20 cellular contexts compared by ENCODE assay signal in genomic region chr7:94145602-94146001, GRCh38.
A peak's percentile ranks its signal among the peaks of the same experiment; 100 is the strongest.
DNase-seq lines count a peak whose midpoint lies in the region; ATAC-seq and TF ChIP-seq lines count a peak whose summit lies in the region.
"Had no signal": no experiment of that assay in that cellular context is flagged by ENCODE, and none has a peak within 500 bp of the region (broad histone marks: within the 10 kb centered on the region; RNA-seq: fewer than 3 reads in every experiment).

No MANE protein-coding gene starts in this region.

- no peak overlapping the region for H3K4me2 ChIP-seq in mesenchymal stem cell (ENCODE audit: low read length, poor library complexity, severe bottlenecking)
- H3K4me2 ChIP-seq: SK-N-SH had no signal

- no peaks in the 10 kb centered on the region for H3K27me3 ChIP-seq in mesenchymal stem cell (ENCODE audit: control insufficient read depth in 1 of 2, insufficient read depth in 1 of 2, low read length in 2 of 2)
- H3K27me3 ChIP-seq: body of pancreas, MG63, Peyer's patch had no signal

- H3K23ac ChIP-seq in mesenchymal stem cell (ENCODE audit: low read length in 2 of 2) = no peak overlapping the region

- H2BK15ac ChIP-seq in mesenchymal stem cell (ENCODE audit: low read depth, poor library complexity, severe bottlenecking) = no peak overlapping the region

- H3K4ac ChIP-seq in mesenchymal stem cell (ENCODE audit: low read depth in 1 of 2, low read length in 2 of 2) = no peak overlapping the region

- H2AK5ac ChIP-seq in mesenchymal stem cell (ENCODE audit: low read length, severe bottlenecking) = no peak overlapping the region

- no peak overlapping the region for H4K8ac ChIP-seq in mesenchymal stem cell (ENCODE audit: low read length)

- H3K9ac ChIP-seq in mesenchymal stem cell (ENCODE audit: low read length) = peak overlapping the region; percentile 72
- H3K9ac ChIP-seq: SK-N-SH had no signal

- H2AFZ ChIP-seq in mesenchymal stem cell (ENCODE audit: low read depth, low read length) = no peak overlapping the region

- no peaks in the 10 kb centered on the region for H3K27me3 Mint-ChIP-seq in HFFc6 (ENCODE audit: insufficient read depth)
- H3K27me3 Mint-ChIP-seq in activated CD4-positive, alpha-beta T cell treated with anti-CD3 and anti-CD28 coated beads, Interleukin-2, amount 10 ng/mL, durations not matched to agents 24 days and 14 days = peaks cover 9% of the 10 kb centered on the region
- H3K27me3 Mint-ChIP-seq in WTC11 (ENCODE audit: low read depth) = peaks cover 10% of the 10 kb centered on the region; the same call in 1 of the 2 replicates

- peaks cover 2% of the 10 kb centered on the region for H3K4me1 ChIP-seq in mesenchymal stem cell (ENCODE audit: control insufficient read depth, insufficient read depth, low read depth, low read length)
- H3K4me1 ChIP-seq: body of pancreas, Peyer's patch had no signal

- H3K4me1 Mint-ChIP-seq in HFFc6 (ENCODE audit: low read depth) = peaks cover 60% of the 10 kb centered on the region
- H3K4me1 Mint-ChIP-seq in activated CD4-positive, alpha-beta T cell treated with anti-CD3 and anti-CD28 coated beads, Interleukin-2, amount 10 ng/mL, durations not matched to agents 24 days and 14 days = no peaks in the 10 kb centered on the region
- peaks cover 11% of the 10 kb centered on the region for H3K4me1 Mint-ChIP-seq in WTC11
- H3K4me1 Mint-ChIP-seq: CD4-positive, alpha-beta memory T cell; nephron progenitor cell had no signal

- H3K14ac ChIP-seq in mesenchymal stem cell (ENCODE audit: low read length in 2 of 2) = no peak overlapping the region

- intact Hi-C loops in activated CD4-positive, alpha-beta T cell treated with anti-CD3 and anti-CD28 coated beads, Interleukin-2, amount 10 ng/mL, durations not matched to agents 24 days and 14 days (cut with micrococcal nuclease) = no loop called here

- H3K4me3 ChIP-seq in cardiac fibroblast (replicated peaks in 1 of 2; ENCODE audit: low read depth in 2 of 2, low read length in 2 of 2) (no peak overlapping the region), mesenchymal stem cell (ENCODE audit: insufficient read depth in 1 of 2, low read depth in 1 of 2, low read length in 2 of 2) (no peak overlapping the region)
- H3K4me3 ChIP-seq: body of pancreas, MG63, Peyer's patch had no signal

- no peak overlapping the region for H4K91ac ChIP-seq in mesenchymal stem cell (ENCODE audit: low read length)

- no peak for ATAC-seq in WTC11
- ATAC-seq in GM18858 (IDR thresholded peaks at IDR 0.05; ENCODE audit: unreplicated experiment) = no peak
- ATAC-seq: activated naive CD4-positive, alpha-beta T cell treated with anti-CD3 and anti-CD28 coated beads, Interleukin-2, amount 50 U/mL, for 72 hours; body of pancreas; left colon had no signal

- DNase-seq in AG09319 (ENCODE audit: extremely low read depth, low read depth) (peak; percentile 20), HFFc6 (peak; percentile 11), cardiac fibroblast (ENCODE audit: low read depth in 2 of 2) (peak; percentile 60 to 90), mesenchymal stem cell (peak; percentile 67), WTC11 (ENCODE audit: low spot score) (no peak)
- DNase-seq in activated CD4-positive, alpha-beta T cell treated with anti-CD3 and anti-CD28 coated beads, Interleukin-2, amount 10 ng/mL, durations not matched to agents 24 days and 14 days = no peak
- DNase-seq in stimulated activated naive CD4-positive, alpha-beta T cell treated with Interleukin-2 at 50 U/mL for 16 hours (lab: John Stamatoyannopoulos, UW) = no peak
- DNase-seq: body of pancreas; CD4-positive, alpha-beta memory T cell; left colon; MG63; midbrain; NCI-H1436 treated with DMSO at 0.1 percent for 48 hours; nephron progenitor cell; Peyer's patch; SK-N-SH; stimulated activated CD4-positive, alpha-beta T cell treated with anti-CD3 and anti-CD28 coated beads, Interleukin-4, amount 100 ng/mL, for 4 hours had no signal

- H3K9me3 Mint-ChIP-seq in HFFc6 = no peaks in the 10 kb centered on the region
- H3K9me3 Mint-ChIP-seq in activated CD4-positive, alpha-beta T cell treated with anti-CD3 and anti-CD28 coated beads, Interleukin-2, amount 10 ng/mL, durations not matched to agents 24 days and 14 days = no peaks in the 10 kb centered on the region
- no peaks in the 10 kb centered on the region for H3K9me3 Mint-ChIP-seq in WTC11
- H3K9me3 Mint-ChIP-seq: activated naive CD4-positive, alpha-beta T cell treated with anti-CD3 and anti-CD28 coated beads, Interleukin-2, amount 50 U/mL, for 72 hours; CD4-positive, alpha-beta memory T cell; dendritic cell treated with granulocyte-macrophage colony-stimulating factor and Interleukin-4, amounts not matched to agents 40 ng/mL and 50 ng/mL, for 4 days; nephron progenitor cell had no signal

- H3K18ac ChIP-seq in mesenchymal stem cell (ENCODE audit: low read depth in 1 of 2, low read length in 2 of 2) = no peak overlapping the region

- TF ChIP-seq CTCF in AG09319 (IDR thresholded peaks at IDR 0.05; ENCODE audit: low read depth, low read length) (no peak), HFFc6 (IDR thresholded peaks at IDR 0.05) (no peak), cardiac fibroblast (IDR thresholded peaks at IDR 0.05; ENCODE audit: low read depth, low read length) (no peak), WTC11 (IDR thresholded peaks at IDR 0.05) (no peak)

- H3K36me3 Mint-ChIP-seq in HFFc6 (ENCODE audit: low read depth) (no peaks in the 10 kb centered on the region), WTC11 (no peaks in the 10 kb centered on the region)
- no peaks in the 10 kb centered on the region for H3K36me3 Mint-ChIP-seq in activated CD4-positive, alpha-beta T cell treated with anti-CD3 and anti-CD28 coated beads, Interleukin-2, amount 10 ng/mL, durations not matched to agents 24 days and 14 days (ENCODE audit: low read depth)
- H3K36me3 Mint-ChIP-seq: activated naive CD4-positive, alpha-beta T cell treated with anti-CD3 and anti-CD28 coated beads, Interleukin-2, amount 50 U/mL, for 72 hours; CD4-positive, alpha-beta memory T cell had no signal

- H3K4me3 Mint-ChIP-seq in HFFc6 = peak overlapping the region; percentile 31; the same call in 1 of the 2 replicates
- no peak overlapping the region for H3K4me3 Mint-ChIP-seq in activated CD4-positive, alpha-beta T cell treated with anti-CD3 and anti-CD28 coated beads, Interleukin-2, amount 10 ng/mL, durations not matched to agents 24 days and 14 days
- no peak overlapping the region for H3K4me3 Mint-ChIP-seq in WTC11
- H3K4me3 Mint-ChIP-seq: CD4-positive, alpha-beta memory T cell; dendritic cell treated with granulocyte-macrophage colony-stimulating factor and Interleukin-4, amounts not matched to agents 40 ng/mL and 50 ng/mL, for 4 days; nephron progenitor cell had no signal

- CTCF ChIA-PET in WTC11 (lab: Charles Lee) = no interaction called here

- no peak overlapping the region for H2BK120ac ChIP-seq in mesenchymal stem cell (ENCODE audit: low read depth, low read length)

- no peaks in the 10 kb centered on the region for H3K9me3 ChIP-seq in mesenchymal stem cell (ENCODE audit: control insufficient read depth, low read length)
- H3K9me3 ChIP-seq: body of pancreas, MG63, Peyer's patch, SK-N-SH had no signal

- H3K27ac ChIP-seq in mesenchymal stem cell (ENCODE audit: low read length, poor library complexity, severe bottlenecking) = no peak overlapping the region
- H3K27ac ChIP-seq: body of pancreas, Peyer's patch had no signal

- H3K36me3 ChIP-seq in mesenchymal stem cell (ENCODE audit: control insufficient read depth in 1 of 2, insufficient read depth in 2 of 2, low read depth in 1 of 2, low read length in 2 of 2) = no peaks in the 10 kb centered on the region
- H3K36me3 ChIP-seq: MG63, Peyer's patch had no signal

- no CpG with 5 or more reads among the region's 2 CpGs for WGBS in mesenchymal stem cell

- POLR2A ChIA-PET in WTC11 (lab: Charles Lee) = no interaction called here

- no peaks in the 10 kb centered on the region for H3K79me1 ChIP-seq in mesenchymal stem cell (replicated peaks; ENCODE audit: low read length, poor library complexity, severe bottlenecking)

- H2BK5ac ChIP-seq in mesenchymal stem cell (ENCODE audit: low read depth, low read length, poor library complexity, severe bottlenecking) = no peak overlapping the region

- no peak overlapping the region for H2BK12ac ChIP-seq in mesenchymal stem cell (ENCODE audit: low read length in 2 of 2)

- H3K27ac Mint-ChIP-seq in HFFc6 (peak overlapping the region; percentile 52), WTC11 (no peak overlapping the region)
- no peak overlapping the region for H3K27ac Mint-ChIP-seq in activated CD4-positive, alpha-beta T cell treated with anti-CD3 and anti-CD28 coated beads, Interleukin-2, amount 10 ng/mL, durations not matched to agents 24 days and 14 days
- H3K27ac Mint-ChIP-seq: activated naive CD4-positive, alpha-beta T cell treated with anti-CD3 and anti-CD28 coated beads, Interleukin-2, amount 50 U/mL, for 72 hours; CD4-positive, alpha-beta memory T cell; dendritic cell treated with granulocyte-macrophage colony-stimulating factor and Interleukin-4, amounts not matched to agents 40 ng/mL and 50 ng/mL, for 4 days; nephron progenitor cell had no signal

TF ChIP-seq in WTC11, 78 proteins besides CTCF, POLR2A, EP300 and RAD21 (continues in another document):
- TF ChIP-seq ZNF232 (CRISPR knock-in tag; IDR thresholded peaks at IDR 0.05) (no peak), RELA (CRISPR knock-in tag; IDR thresholded peaks at IDR 0.05; ENCODE audit: borderline replicate concordance) (no peak), ZNF138 (CRISPR knock-in tag; conservative IDR thresholded peaks at IDR 0.05) (no peak), AR (CRISPR knock-in tag; IDR thresholded peaks at IDR 0.05) (no peak), PRRX2 (CRISPR knock-in tag; IDR thresholded peaks at IDR 0.05) (no peak)

Comparison
In these comparisons a context has a peak if more than half of its experiments do, and no peak if none do; other contexts are left out.
1. DNase-seq: peak in AG09319 (single experiment), HFFc6 (single experiment), cardiac fibroblast (2 of 2) and mesenchymal stem cell (single experiment); none in activated CD4-positive, alpha-beta T cell treated with anti-CD3 and anti-CD28 coated beads, Interleukin-2, amount 10 ng/mL, durations not matched to agents 24 days and 14 days (single experiment), WTC11 (single experiment) and stimulated activated naive CD4-positive, alpha-beta T cell treated with Interleukin-2 at 50 U/mL for 16 hours (single experiment).